Comparison of ENCODE assay signal across 9 cellular contexts in genomic region chr10:79929409-79929904, GRCh38. TPM values are rescaled to one million over a fixed set of nuclear protein-coding genes. Genes with fewer than 3 reads are reported as not detected.
A peak's percentile ranks its signal among the peaks of the same experiment; 100 is the strongest.
DNase-seq lines count a peak whose midpoint lies in the region; ATAC-seq and TF ChIP-seq lines count a peak whose summit lies in the region.
"Had no signal": no experiment of that assay in that cellular context is flagged by ENCODE, and none has a peak within 500 bp of the region (broad histone marks: within the 10 kb centered on the region; RNA-seq: fewer than 3 reads in every experiment).

No MANE protein-coding gene starts in this region.

- in situ Hi-C loops in IMR-90 (cut with MboI; ENCODE audit: low sequenced_read_pairs), result loop anchor here (10.0 kb wide), 1 partner anchor 555 kb away; no protein-coding TSS in a partner anchor

- H4K20me1 ChIP-seq in IMR-90 (ENCODE audit: insufficient read depth, low read length), result no peaks in the 10 kb centered on the region

- H3K9me1 ChIP-seq in IMR-90 (ENCODE audit: insufficient read depth, low read length), result no peaks in the 10 kb centered on the region

- CTCF ChIA-PET in IMR-90 (lab: Yijun Ruan, JAX), result interaction anchor here (0.6 kb wide), 1 partner anchor 323 kb away, joined by 3 read pairs; no protein-coding TSS in a partner anchor

- H4K8ac ChIP-seq in IMR-90 (ENCODE audit: low read depth in 2 of 2, low read length in 2 of 2), result no peak overlapping the region

- H2BK5ac ChIP-seq in IMR-90 (ENCODE audit: low read depth, low read length, poor library complexity, severe bottlenecking), result no peak overlapping the region

- H3K14ac ChIP-seq in IMR-90 (replicated peaks; ENCODE audit: low read depth, low read length), result no peak overlapping the region

- no peak overlapping the region for H3K23ac ChIP-seq in IMR-90 (ENCODE audit: low read depth, low read length)

- dilution Hi-C loops in IMR-90 (cut with HindIII; ENCODE audit: low sequenced_read_pairs, unreplicated experiment), result no loop called here

- H3K9me3 Mint-ChIP-seq in activated naive CD8-positive, alpha-beta T cell treated with anti-CD3 and anti-CD28 coated beads, Interleukin-2, amount 10 ng/mL, durations not matched to agents 7 days and 5 days, result peaks cover 3% of the 10 kb centered on the region

- ATAC-seq in GM21423 (IDR thresholded peaks at IDR 0.05; ENCODE audit: unreplicated experiment) (peak; percentile 85), IMR-90 (ENCODE audit: low read depth) (peak; percentile 91), heart right ventricle (peak; percentile 74 to 93 (median 89)), psoas muscle (peak; percentile 93 to 99 (median 96))
- peak; percentile 93 for ATAC-seq in activated naive CD8-positive, alpha-beta T cell treated with anti-CD3 and anti-CD28 coated beads, Interleukin-2, amount 10 ng/mL, durations not matched to agents 7 days and 5 days (ENCODE audit: low read depth)

- BruUV-seq in IMR-90 (replicated peaks; lab: Mats Ljungman, UMichigan), result no TSS peak

- no peak overlapping the region for H3K4ac ChIP-seq in IMR-90 (ENCODE audit: low read depth, low read length)

- no peaks in the 10 kb centered on the region for H3K9me3 ChIP-seq in IMR-90 (ENCODE audit: control insufficient read depth, insufficient read depth, low read length)
- H3K9me3 ChIP-seq in heart right ventricle, result no peaks in the 10 kb centered on the region
- H3K9me3 ChIP-seq in psoas muscle, result no peaks in the 10 kb centered on the region
- H3K9me3 ChIP-seq in vagina, result no peaks in the 10 kb centered on the region

- peak; percentile 91 for TF ChIP-seq CTCF in IMR-90 (conservative IDR thresholded peaks at IDR 0.05; ENCODE audit: low read depth, low read length)
- TF ChIP-seq CTCF in heart right ventricle (IDR thresholded peaks at IDR 0.05), result peak; percentile 90 to 98 (median 96)
- peak; percentile 96 for TF ChIP-seq CTCF in psoas muscle (IDR thresholded peaks at IDR 0.05)
- peak; percentile 89 to 93 (median 93) for TF ChIP-seq CTCF in vagina (IDR thresholded peaks at IDR 0.05)

- TF ChIP-seq RAD21 in IMR-90 (IDR thresholded peaks at IDR 0.05; ENCODE audit: low read length), result peak; percentile 96

- no peak overlapping the region for H3K56ac ChIP-seq in IMR-90 (ENCODE audit: extremely low read depth, insufficient read depth, low read length)

- H3K27me3 ChIP-seq in IMR-90 (ENCODE audit: control insufficient read depth, insufficient read depth, low read length) (peaks cover 19% of the 10 kb centered on the region), heart right ventricle (peaks cover 0 to 18% (median 0%) of the 10 kb centered on the region in 7 donors), psoas muscle (ENCODE audit: insufficient read depth in 3 of 3, low read length in 2 of 3) (no peaks in the 10 kb centered on the region), vagina (no peaks in the 10 kb centered on the region)

- no peak overlapping the region for H2BK120ac ChIP-seq in IMR-90 (ENCODE audit: low read depth, low read length)

- WGBS in IMR-90 (ENCODE audit: extremely low coverage in 2 of 2, insufficient read length in 1 of 2), 2 experiments, result 9% methylated on average over 7 of the region's 14 CpGs; no CpG with 5 or more reads in 1 of the 2 experiments
- 20 to 21% methylated on average over 14 of the region's 14 CpGs for WGBS in heart right ventricle, 2 donors
- 20 to 26% (median 23%) methylated on average over 14 of the region's 14 CpGs for WGBS in psoas muscle, 3 donors

- no peak overlapping the region for H4K91ac ChIP-seq in IMR-90 (ENCODE audit: insufficient read depth, low read depth, low read length)

- H3K36me3 Mint-ChIP-seq in activated naive CD8-positive, alpha-beta T cell treated with anti-CD3 and anti-CD28 coated beads, Interleukin-2, amount 10 ng/mL, durations not matched to agents 7 days and 5 days, result no peaks in the 10 kb centered on the region

- H2AK9ac ChIP-seq in IMR-90 (replicated peaks; ENCODE audit: low read depth, low read length, poor library complexity), result no peak overlapping the region

- H3K27ac Mint-ChIP-seq in activated naive CD8-positive, alpha-beta T cell treated with anti-CD3 and anti-CD28 coated beads, Interleukin-2, amount 10 ng/mL, durations not matched to agents 7 days and 5 days, result no peak overlapping the region

- no peak overlapping the region for H3K9ac ChIP-seq in IMR-90 (ENCODE audit: low read depth, low read length)

- H4K5ac ChIP-seq in IMR-90 (ENCODE audit: low read depth, low read length), result no peak overlapping the region

- intact Hi-C loops in IMR-90 (cut with micrococcal nuclease), result loop anchor here (1.0 to 2.0 kb wide), 4 partner anchors 151 to 555 kb away; no protein-coding TSS in a partner anchor
- intact Hi-C loops in heart right ventricle (cut with DNase I), result loop anchor here in 5 of 10 donors (1.0 to 10.0 kb wide), 5 partner anchors 102 to 367 kb away; partner anchors contain the start of genes NUTM2E (in 4 of the 5) and SFTPA2 (in 3 of the 5)
- intact Hi-C loops in psoas muscle (cut with DNase I), result loop anchor here (5.0 to 10.0 kb wide), 3 partner anchors 105 to 555 kb away; partner anchors contain the start of genes SFTPA2 (in 2 of the 2) and NUTM2E (in 1 of the 2)
- intact Hi-C loops in vagina (cut with DNase I), result loop anchor here (5.0 kb wide), 1 partner anchor 392 kb away; no protein-coding TSS in a partner anchor

- no peaks in the 10 kb centered on the region for H3K4me1 ChIP-seq in IMR-90 (ENCODE audit: control insufficient read depth, insufficient read depth, low read length)
- H3K4me1 ChIP-seq in heart right ventricle, result peaks cover 0 to 31% (median 15%) of the 10 kb centered on the region in 9 donors
- no peaks in the 10 kb centered on the region for H3K4me1 ChIP-seq in psoas muscle
- peaks cover 3% of the 10 kb centered on the region for H3K4me1 ChIP-seq in vagina

- POLR2A ChIA-PET in IMR-90 (lab: Charles Lee; ENCODE audit: unreplicated experiment), result no interaction called here
- POLR2A ChIA-PET in activated naive CD8-positive, alpha-beta T cell treated with anti-CD3 and anti-CD28 coated beads, Interleukin-2, amount 10 ng/mL, durations not matched to agents 7 days and 5 days (lab: Charles Lee), result interaction anchor here (0.5 kb wide), 1 partner anchor 149 kb away, joined by 3 read pairs; no protein-coding TSS in a partner anchor

- H2BK20ac ChIP-seq in IMR-90 (ENCODE audit: low read depth, low read length), result no peak overlapping the region

- H3K27me3 Mint-ChIP-seq in activated naive CD8-positive, alpha-beta T cell treated with anti-CD3 and anti-CD28 coated beads, Interleukin-2, amount 10 ng/mL, durations not matched to agents 7 days and 5 days, result peaks cover 28% of the 10 kb centered on the region

- H3K4me3 ChIP-seq in IMR-90 (ENCODE audit: insufficient read depth, low read depth, low read length) (no peak overlapping the region), heart right ventricle (no peak overlapping the region), psoas muscle (no peak overlapping the region), vagina (no peak overlapping the region)

- TF ChIP-seq POLR2A in IMR-90 (IDR thresholded peaks at IDR 0.05; ENCODE audit: low read depth, low read length) (no peak), vagina (IDR thresholded peaks at IDR 0.05) (no peak)

- no peak overlapping the region for H3K18ac ChIP-seq in IMR-90 (ENCODE audit: low read depth, low read length)

- no peaks in the 10 kb centered on the region for H3K4me1 Mint-ChIP-seq in activated naive CD8-positive, alpha-beta T cell treated with anti-CD3 and anti-CD28 coated beads, Interleukin-2, amount 10 ng/mL, durations not matched to agents 7 days and 5 days

- H3K36me3 ChIP-seq in IMR-90 (ENCODE audit: control insufficient read depth, insufficient read depth, low read length) (no peaks in the 10 kb centered on the region), heart right ventricle (peaks cover 0 to 15% (median 0%) of the 10 kb centered on the region in 9 donors), psoas muscle (ENCODE audit: insufficient read depth in 1 of 2, low read depth in 1 of 2) (no peaks in the 10 kb centered on the region), vagina (no peaks in the 10 kb centered on the region)

- H2AFZ ChIP-seq in IMR-90 (replicated peaks; ENCODE audit: low read length, poor library complexity), result peak overlapping the region; percentile 38

- H3K27ac ChIP-seq in IMR-90 (ENCODE audit: insufficient read depth, low read length) (no peak overlapping the region), heart right ventricle (no peak overlapping the region), psoas muscle (no peak overlapping the region), vagina (no peak overlapping the region)
- H3K27ac ChIP-seq: epithelial cell of prostate had no signal

- H3K79me1 ChIP-seq in IMR-90 (ENCODE audit: low read depth in 1 of 2, low read length in 2 of 2), result no peaks in the 10 kb centered on the region

- no peak overlapping the region for H2AK5ac ChIP-seq in IMR-90 (ENCODE audit: low read depth, low read length)

- H3K4me2 ChIP-seq in IMR-90 (ENCODE audit: low read depth, low read length), result no peak overlapping the region

- peak; percentile 89 for DNase-seq in DMS53 (lab: John Stamatoyannopoulos, UW)
- DNase-seq in IMR-90, result peak; percentile 58
- DNase-seq in SKM-1 treated with dmso at 0.1 percent for 144 hours (lab: John Stamatoyannopoulos, UW; ENCODE audit: unreplicated experiment), result peak; percentile 58
- DNase-seq in activated naive CD8-positive, alpha-beta T cell treated with anti-CD3 and anti-CD28 coated beads, Interleukin-2, amount 10 ng/mL, durations not matched to agents 7 days and 5 days, result peak; percentile 85
- peak; percentile 76 to 83 for DNase-seq in heart right ventricle
- peak; percentile 79 to 90 for DNase-seq in psoas muscle
- DNase-seq in vagina (ENCODE audit: extremely low spot score in 2 of 2), result peak in 1 of 2 donors; percentile 88

- no peak overlapping the region for H3K4me3 Mint-ChIP-seq in activated naive CD8-positive, alpha-beta T cell treated with anti-CD3 and anti-CD28 coated beads, Interleukin-2, amount 10 ng/mL, durations not matched to agents 7 days and 5 days

- H2BK15ac ChIP-seq in IMR-90 (ENCODE audit: low read depth, low read length), result no peak overlapping the region

TF ChIP-seq in IMR-90, 13 proteins besides CTCF, POLR2A, EP300 and RAD21 (continues in another document):
- TF ChIP-seq SMC3 (IDR thresholded peaks at IDR 0.05; ENCODE audit: low read depth, low read length), result peak; percentile 95
- no peak for TF ChIP-seq MXI1 (IDR thresholded peaks at IDR 0.05; ENCODE audit: borderline replicate concordance, low read depth, low read length)
- peak; percentile 33; the same call in 1 of the 2 replicates for TF ChIP-seq MAZ (IDR thresholded peaks at IDR 0.05; ENCODE audit: borderline replicate concordance, low read depth, low read length)

RNA-seq across cellular contexts. Expression of gene SFTPD, which starts 19.4 kb away (rescaled TPM):
- total RNA-seq in IMR-90 (2012; rRNA removed), result not detected in 2 replicates
- polyA plus RNA-seq in IMR-90 (2012; rRNA removed), result not detected in 2 replicates
- not detected in 2 replicates for polyA plus RNA-seq in IMR-90 (2012; cell fraction: cytosol; rRNA removed)
- not detected in 2 replicates for polyA plus RNA-seq in IMR-90 (2012; cell fraction: nucleus; rRNA removed; ENCODE audit: low replicate concordance)
- total RNA-seq in activated naive CD8-positive, alpha-beta T cell treated with anti-CD3 and anti-CD28 coated beads, Interleukin-2, amount 10 ng/mL, durations not matched to agents 7 days and 5 days, result not detected
- 1 to 10 TPM in 4 of 10 donors, under 1 TPM in 6; 0.29 to 2.2 (median 0.87) TPM for total RNA-seq in heart right ventricle
- under 1 TPM in 1 of 2 donors, not detected in 1; 0.22 TPM for polyA plus RNA-seq in heart right ventricle
- total RNA-seq in psoas muscle, result under 1 TPM in 1 of 4 donors, not detected in 3; 0.21 TPM
- under 1 TPM in 2 of 3 donors, not detected in 1; 0.03 to 0.07 TPM for polyA plus RNA-seq in psoas muscle
- total RNA-seq in vagina, result not detected
